19 cellular contexts compared by ENCODE assay signal in genomic region chr11:34827239-34827638, GRCh38.
DNase-seq lines count a peak whose midpoint lies in the region; ATAC-seq and TF ChIP-seq lines count a peak whose summit lies in the region.
"Had no signal": no experiment of that assay in that cellular context is flagged by ENCODE, and none has a peak within 500 bp of the region (broad histone marks: within the 10 kb centered on the region; RNA-seq: fewer than 3 reads in every experiment).

No MANE protein-coding gene starts in this region.

- peaks cover 9% of the 10 kb centered on the region for H3K27me3 Mint-ChIP-seq in activated naive CD8-positive, alpha-beta T cell treated with anti-CD3 and anti-CD28 coated beads, Interleukin-2, amount 50 U/mL, for 24 hours
- peaks cover 1% of the 10 kb centered on the region for H3K27me3 Mint-ChIP-seq in activated naive CD8-positive, alpha-beta T cell treated with anti-CD3 and anti-CD28 coated beads for 36 hours

- no peaks in the 10 kb centered on the region for H3K36me3 ChIP-seq in colonic mucosa
- H3K36me3 ChIP-seq: SJSA1, tibial artery had no signal

- H3K27ac Mint-ChIP-seq in activated naive CD8-positive, alpha-beta T cell treated with anti-CD3 and anti-CD28 coated beads, Interleukin-2, amount 50 U/mL, for 24 hours = no peak overlapping the region
- H3K27ac Mint-ChIP-seq in activated naive CD8-positive, alpha-beta T cell treated with anti-CD3 and anti-CD28 coated beads for 36 hours = no peak overlapping the region
- H3K27ac Mint-ChIP-seq: activated T-helper 2 cell treated with anti-CD3 and anti-CD28 coated beads, Interferon-gamma antibody, Interleukin-2, Interleukin-4, amounts not matched to agents 10 μg/mL and 5 μg/mL and 100 μg/mL, durations not matched to agents 14 hours and 24 hours and 36 hours; CD8-positive, alpha-beta T cell had no signal

- DNase-seq in activated naive CD8-positive, alpha-beta T cell treated with anti-CD3 and anti-CD28 coated beads, Interleukin-2, amount 50 U/mL, for 24 hours = no peak
- no peak for DNase-seq in activated naive CD8-positive, alpha-beta T cell treated with anti-CD3 and anti-CD28 coated beads for 36 hours
- DNase-seq in colonic mucosa (no peak), HCEC 1CT (no peak), NCI-H2107 (lab: John Stamatoyannopoulos, UW) (no peak), ecto neural progenitor cell (ENCODE audit: low spot score) (no peak)
- DNase-seq: activated CD4-positive, alpha-beta T cell treated with anti-CD3 and anti-CD28 coated beads, Interleukin-2, amount 50 U/mL, for 48 hours; CD8-positive, alpha-beta T cell; left colon; naive B cell; NCI-H1105; psoas muscle; tibial artery had no signal

- H3K4me3 Mint-ChIP-seq in activated naive CD8-positive, alpha-beta T cell treated with anti-CD3 and anti-CD28 coated beads, Interleukin-2, amount 50 U/mL, for 24 hours = no peak overlapping the region
- H3K4me3 Mint-ChIP-seq in activated naive CD8-positive, alpha-beta T cell treated with anti-CD3 and anti-CD28 coated beads for 36 hours = no peak overlapping the region
- H3K4me3 Mint-ChIP-seq: CD8-positive, alpha-beta T cell; naive B cell had no signal

- H3K36me3 Mint-ChIP-seq in activated naive CD8-positive, alpha-beta T cell treated with anti-CD3 and anti-CD28 coated beads, Interleukin-2, amount 50 U/mL, for 24 hours (ENCODE audit: low read depth) = no peaks in the 10 kb centered on the region
- H3K36me3 Mint-ChIP-seq in activated naive CD8-positive, alpha-beta T cell treated with anti-CD3 and anti-CD28 coated beads for 36 hours = no peaks in the 10 kb centered on the region
- H3K36me3 Mint-ChIP-seq: CD8-positive, alpha-beta T cell; naive B cell had no signal

- no peak for TF ChIP-seq CTCF in colonic mucosa (IDR thresholded peaks at IDR 0.05)

- ATAC-seq in activated naive CD8-positive, alpha-beta T cell treated with anti-CD3 and anti-CD28 coated beads, Interleukin-2, amount 50 U/mL, for 24 hours = peak; percentile 17
- ATAC-seq in HG03064 (IDR thresholded peaks at IDR 0.05; ENCODE audit: low read depth, unreplicated experiment) (peak; percentile 58), GM21381 (IDR thresholded peaks at IDR 0.05; ENCODE audit: unreplicated experiment) (no peak)
- ATAC-seq: CD8-positive, alpha-beta T cell; left colon; psoas muscle had no signal

- H3K9ac ChIP-seq in colonic mucosa (ENCODE audit: low read depth in 2 of 2, low read length in 2 of 2) = peak overlapping the region in 1 of 2 donors; percentile 7

- peaks cover 4% of the 10 kb centered on the region for H3K4me1 ChIP-seq in colonic mucosa
- H3K4me1 ChIP-seq: psoas muscle, SJSA1 had no signal

- peak overlapping the region; percentile 82 for H3K27ac ChIP-seq in colonic mucosa
- H3K27ac ChIP-seq: coronary artery, psoas muscle, SJSA1, tibial artery had no signal

- intact Hi-C loops in colonic mucosa (cut with DNase I) = no loop called here

- H3K27me3 ChIP-seq in colonic mucosa = no peaks in the 10 kb centered on the region
- H3K27me3 ChIP-seq: hepatocyte, tibial artery had no signal

- no peaks in the 10 kb centered on the region for H3K9me3 ChIP-seq in colonic mucosa
- H3K9me3 ChIP-seq: psoas muscle, SJSA1, tibial artery had no signal

- H3K4me3 ChIP-seq in colonic mucosa = no peak overlapping the region
- H3K4me3 ChIP-seq: coronary artery, hepatocyte, psoas muscle, SJSA1, tibial artery had no signal

- H3K4me1 Mint-ChIP-seq in activated naive CD8-positive, alpha-beta T cell treated with anti-CD3 and anti-CD28 coated beads, Interleukin-2, amount 50 U/mL, for 24 hours = no peaks in the 10 kb centered on the region
- peaks cover 16% of the 10 kb centered on the region for H3K4me1 Mint-ChIP-seq in activated naive CD8-positive, alpha-beta T cell treated with anti-CD3 and anti-CD28 coated beads for 36 hours
- H3K4me1 Mint-ChIP-seq: naive B cell had no signal

- no peaks in the 10 kb centered on the region for H3K9me3 Mint-ChIP-seq in activated naive CD8-positive, alpha-beta T cell treated with anti-CD3 and anti-CD28 coated beads, Interleukin-2, amount 50 U/mL, for 24 hours
- H3K9me3 Mint-ChIP-seq in activated naive CD8-positive, alpha-beta T cell treated with anti-CD3 and anti-CD28 coated beads for 36 hours = no peaks in the 10 kb centered on the region
- H3K9me3 Mint-ChIP-seq: activated T-helper 2 cell treated with anti-CD3 and anti-CD28 coated beads, Interferon-gamma antibody, Interleukin-2, Interleukin-4, amounts not matched to agents 10 μg/mL and 5 μg/mL and 100 μg/mL, durations not matched to agents 14 hours and 24 hours and 36 hours; CD8-positive, alpha-beta T cell; naive B cell had no signal
